ENCODE assay signal across 25 cellular contexts in genomic region chr14:88683119-88683518, GRCh38.
"Had no signal": no experiment of that assay in that cellular context is flagged by ENCODE, and none has a peak within 500 bp of the region (broad histone marks: within the 10 kb centered on the region; RNA-seq: fewer than 3 reads in every experiment).

No MANE protein-coding gene starts in this region.

- H3K4me1 ChIP-seq: Peyer's patch, SJCRH30 had no signal

- H3K27me3 Mint-ChIP-seq: activated CD8-positive, alpha-beta T cell treated with anti-CD3 and anti-CD28 coated beads for 36 hours; activated naive CD8-positive, alpha-beta T cell; brain; central memory CD8-positive, alpha-beta T cell had no signal

- H3K36me3 ChIP-seq: Peyer's patch, SJCRH30 had no signal

- H3K9me3 ChIP-seq: Peyer's patch, SJCRH30 had no signal

- DNase-seq: activated CD4-positive, alpha-beta T cell treated with anti-CD3 and anti-CD28 coated beads for 4 hours; activated CD8-positive, alpha-beta memory T cell treated with anti-CD3 and anti-CD28 coated beads, Interleukin-2, amount 50 U/mL, for 4 hours; activated effector memory CD4-positive, alpha-beta T cell treated with Interleukin-2 at 50 U/mL for 16 hours; activated naive CD4-positive, alpha-beta T cell; amygdala; IMR-90; KG1; NCI-H1092 treated with DMSO at 0.1 percent for 48 hours; NCI-H1417 treated with DMSO at 0.1 percent for 48 hours; NCI-H1694; NCI-H2029 treated with DMSO at 0.1 percent for 48 hours; NCI-H446; NCI-H524 treated with DMSO at 0.1 percent for 48 hours; Peyer's patch; Right ventricle myocardium superior; SJCRH30 had no signal

- H3K27me3 ChIP-seq: Peyer's patch, SJCRH30 had no signal

- H3K27ac ChIP-seq: Peyer's patch, RWPE1, SJCRH30 had no signal

- FAIRE-seq: astrocyte had no signal

- H3K9me3 Mint-ChIP-seq: activated CD8-positive, alpha-beta T cell treated with anti-CD3 and anti-CD28 coated beads for 36 hours; activated T-helper 1 cell treated with anti-CD3 and anti-CD28 coated beads, Interleukin-12 subunit alpha, Interleukin-12 subunit beta, Interleukin-2, Interleukin-4 antibody, amounts not matched to agents 30 ng/mL and 10 ng/mL and 1 ng/mL, durations not matched to agents 14 hours and 24 hours and 36 hours; central memory CD8-positive, alpha-beta T cell; T-helper 1 cell treated with Interleukin-12 subunit alpha and Interleukin-12 subunit beta and Interleukin-4 antibody, amounts not matched to agents 30 μg/mL and 1 μg/mL, for 36 hours had no signal

- H3K4me3 Mint-ChIP-seq: activated CD8-positive, alpha-beta T cell treated with anti-CD3 and anti-CD28 coated beads for 36 hours; activated naive CD8-positive, alpha-beta T cell; activated T-helper 1 cell treated with anti-CD3 and anti-CD28 coated beads, Interleukin-12 subunit alpha, Interleukin-12 subunit beta, Interleukin-2, Interleukin-4 antibody, amounts not matched to agents 30 ng/mL and 10 ng/mL and 1 ng/mL, durations not matched to agents 14 hours and 24 hours and 36 hours; brain; central memory CD8-positive, alpha-beta T cell; T-helper 1 cell treated with Interleukin-12 subunit alpha and Interleukin-12 subunit beta and Interleukin-4 antibody, amounts not matched to agents 30 μg/mL and 1 μg/mL, for 36 hours had no signal

- H3K4me3 ChIP-seq: Peyer's patch, SJCRH30 had no signal

- H3K4me1 Mint-ChIP-seq: brain; central memory CD8-positive, alpha-beta T cell had no signal

- H3K27ac Mint-ChIP-seq: activated CD8-positive, alpha-beta T cell treated with anti-CD3 and anti-CD28 coated beads for 36 hours; activated naive CD8-positive, alpha-beta T cell; activated T-helper 1 cell treated with anti-CD3 and anti-CD28 coated beads, Interleukin-12 subunit alpha, Interleukin-12 subunit beta, Interleukin-2, Interleukin-4 antibody, amounts not matched to agents 30 ng/mL and 10 ng/mL and 1 ng/mL, durations not matched to agents 14 hours and 24 hours and 36 hours; brain; T-helper 1 cell treated with Interleukin-12 subunit alpha and Interleukin-12 subunit beta and Interleukin-4 antibody, amounts not matched to agents 30 μg/mL and 1 μg/mL, for 36 hours had no signal

- ATAC-seq: activated CD4-positive, CD25-positive, alpha-beta regulatory T cell treated with anti-CD3 and anti-CD28 coated beads, Interleukin-2, amount 50 U/mL, for 24 hours had no signal
